2 cellular contexts compared by ENCODE assay signal in the genomic region with DNA sequence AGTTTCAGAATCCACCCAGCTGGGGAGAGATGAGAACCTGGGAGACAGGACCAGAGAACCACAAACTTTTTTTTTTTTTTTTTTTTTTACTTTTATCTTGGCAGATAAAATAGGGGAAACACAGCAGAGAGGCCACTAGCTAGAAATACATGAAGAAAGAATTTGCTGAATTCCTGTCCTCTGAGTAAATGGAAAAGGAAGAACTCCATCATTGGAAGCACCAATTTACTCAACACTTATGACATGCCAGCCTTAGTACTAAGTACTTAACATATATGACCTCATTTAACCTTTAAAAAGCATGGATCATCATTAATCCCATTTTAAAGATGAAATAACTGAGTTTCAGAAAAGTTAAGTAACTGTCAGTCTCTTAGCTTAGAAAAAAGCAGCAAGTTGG.
TF ChIP-seq lines count a peak whose summit lies in the region.

No MANE protein-coding gene starts in this region.

TF ChIP-seq in IMR-90, 13 proteins besides CTCF, POLR2A, EP300 and RAD21:
- peak; percentile 17; the same call in 1 of the 2 replicates for TF ChIP-seq CEBPB (IDR thresholded peaks at IDR 0.05; ENCODE audit: low read depth, low read length)
- TF ChIP-seq SMC3 (IDR thresholded peaks at IDR 0.05; ENCODE audit: low read depth, low read length), result no peak

TF ChIP-seq in HepG2, 621 proteins besides CTCF, POLR2A, EP300 and RAD21:
- TF ChIP-seq PLSCR1 (CRISPR knock-in tag; IDR thresholded peaks at IDR 0.05; ENCODE audit: borderline replicate concordance), result no peak
- no peak for TF ChIP-seq THRA (CRISPR knock-in tag; IDR thresholded peaks at IDR 0.05; ENCODE audit: borderline replicate concordance)
- TF ChIP-seq MLLT10 (CRISPR knock-in tag; IDR thresholded peaks at IDR 0.05), result no peak
- TF ChIP-seq MED13 (CRISPR knock-in tag; IDR thresholded peaks at IDR 0.05), result no peak
- TF ChIP-seq MED8 (CRISPR knock-in tag; IDR thresholded peaks at IDR 0.05; ENCODE audit: insufficient replicate concordance), result no peak
- no peak for TF ChIP-seq MLXIP (CRISPR knock-in tag; IDR thresholded peaks at IDR 0.05; ENCODE audit: borderline replicate concordance)
- TF ChIP-seq, protein P1, sequence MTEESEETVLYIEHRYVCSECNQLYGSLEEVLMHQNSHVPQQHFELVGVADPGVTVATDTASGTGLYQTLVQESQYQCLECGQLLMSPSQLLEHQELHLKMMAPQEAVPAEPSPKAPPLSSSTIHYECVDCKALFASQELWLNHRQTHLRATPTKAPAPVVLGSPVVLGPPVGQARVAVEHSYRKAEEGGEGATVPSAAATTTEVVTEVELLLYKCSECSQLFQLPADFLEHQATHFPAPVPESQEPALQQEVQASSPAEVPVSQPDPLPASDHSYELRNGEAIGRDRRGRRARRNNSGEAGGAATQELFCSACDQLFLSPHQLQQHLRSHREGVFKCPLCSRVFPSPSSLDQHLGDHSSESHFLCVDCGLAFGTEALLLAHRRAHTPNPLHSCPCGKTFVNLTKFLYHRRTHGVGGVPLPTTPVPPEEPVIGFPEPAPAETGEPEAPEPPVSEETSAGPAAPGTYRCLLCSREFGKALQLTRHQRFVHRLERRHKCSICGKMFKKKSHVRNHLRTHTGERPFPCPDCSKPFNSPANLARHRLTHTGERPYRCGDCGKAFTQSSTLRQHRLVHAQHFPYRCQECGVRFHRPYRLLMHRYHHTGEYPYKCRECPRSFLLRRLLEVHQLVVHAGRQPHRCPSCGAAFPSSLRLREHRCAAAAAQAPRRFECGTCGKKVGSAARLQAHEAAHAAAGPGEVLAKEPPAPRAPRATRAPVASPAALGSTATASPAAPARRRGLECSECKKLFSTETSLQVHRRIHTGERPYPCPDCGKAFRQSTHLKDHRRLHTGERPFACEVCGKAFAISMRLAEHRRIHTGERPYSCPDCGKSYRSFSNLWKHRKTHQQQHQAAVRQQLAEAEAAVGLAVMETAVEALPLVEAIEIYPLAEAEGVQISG (CRISPR knock-in tag; IDR thresholded peaks at IDR 0.05), result no peak
- TF ChIP-seq NCOA1 (CRISPR knock-in tag; IDR thresholded peaks at IDR 0.05), result no peak
- no peak for TF ChIP-seq TBX3 (IDR thresholded peaks at IDR 0.05; ENCODE audit: borderline replicate concordance)
- no peak for TF ChIP-seq ZSCAN25 (CRISPR knock-in tag; IDR thresholded peaks at IDR 0.05)
- TF ChIP-seq SYNCRIP (IDR thresholded peaks at IDR 0.05; ENCODE audit: insufficient read depth, low read depth, low read length), result no peak
- TF ChIP-seq GTF3A (CRISPR knock-in tag; conservative IDR thresholded peaks at IDR 0.05), result no peak
- TF ChIP-seq WIZ (CRISPR knock-in tag; IDR thresholded peaks at IDR 0.05), result no peak
- TF ChIP-seq ASH2L (IDR thresholded peaks at IDR 0.05; ENCODE audit: insufficient read length, low read depth, low read length), result no peak
